Comparison of ENCODE assay signal across 8 cellular contexts in genomic region chr15:38817427-38818155, GRCh38.
DNase-seq lines count a peak whose midpoint lies in the region; ATAC-seq and TF ChIP-seq lines count a peak whose summit lies in the region.

No MANE protein-coding gene starts in this region.

- peak; percentile 93 for ATAC-seq in HG02759 (IDR thresholded peaks at IDR 0.05; ENCODE audit: unreplicated experiment)

- H3K27me3 ChIP-seq in WERI-Rb-1 (ENCODE audit: insufficient read depth, low read depth, severe bottlenecking), result no peaks in the 10 kb centered on the region

- H3K4me3 ChIP-seq in WERI-Rb-1 (ENCODE audit: low read depth, low read length), result no peak overlapping the region

- no peaks in the 10 kb centered on the region for H3K36me3 Mint-ChIP-seq in MCF 10A (ENCODE audit: insufficient read depth, unreplicated experiment)

- no peak overlapping the region for H3K27ac ChIP-seq in WERI-Rb-1

- DNase-seq in NOMO-1 (lab: John Stamatoyannopoulos, UW; ENCODE audit: unreplicated experiment in 2 of 2) (peak; percentile 19 to 41), NOMO-1 treated with dmso at 0.1 percent for 144 hours (lab: John Stamatoyannopoulos, UW; ENCODE audit: unreplicated experiment) (no peak), NCI-H146 treated with DMSO at 0.1 percent for 48 hours (lab: John Stamatoyannopoulos, UW; ENCODE audit: unreplicated experiment) (peak; percentile 1), WERI-Rb-1 (peak; percentile 91), MCF 10A (ENCODE audit: unreplicated experiment) (peak; percentile 85), islet precursor cell (peak; percentile 92)
- DNase-seq in stimulated activated CD4-positive, alpha-beta T cell treated with anti-CD3 and anti-CD28 coated beads, Interleukin-1b, Interleukin-23, amount 100 ng/mL, for 4 hours (ENCODE audit: low read depth in 2 of 2), result peak; percentile 73 to 74

- CTCF ChIA-PET in MCF 10A (lab: Yijun Ruan, JAX), result interaction anchor here (0.6 to 4.0 kb wide), 39 partner anchors 8 to 1042 kb away, joined by 3 to 65 read pairs (median 5); partner anchors contain the start of gene THBS1

- H3K36me3 ChIP-seq in WERI-Rb-1, result no peaks in the 10 kb centered on the region

- intact Hi-C loops in MCF 10A (cut with micrococcal nuclease), result loop anchor here (1.0 kb wide), 5 partner anchors 109 to 940 kb away; no protein-coding TSS in a partner anchor

- H3K9me3 Mint-ChIP-seq in MCF 10A (ENCODE audit: unreplicated experiment), result no peaks in the 10 kb centered on the region

- no TSS peak for BruUV-seq in MCF 10A (replicated peaks; lab: Mats Ljungman, UMichigan)

- no peaks in the 10 kb centered on the region for H3K4me1 Mint-ChIP-seq in MCF 10A (ENCODE audit: insufficient read depth, unreplicated experiment)

- no peak overlapping the region for H3K27ac Mint-ChIP-seq in MCF 10A (ENCODE audit: low read depth, unreplicated experiment)

- H3K27me3 Mint-ChIP-seq in MCF 10A (ENCODE audit: insufficient read depth, unreplicated experiment), result no peaks in the 10 kb centered on the region

- no peaks in the 10 kb centered on the region for H3K9me3 ChIP-seq in WERI-Rb-1 (ENCODE audit: severe bottlenecking)

- POLR2A ChIA-PET in MCF 10A (lab: Yijun Ruan, JAX), result interaction anchor here (1.0 kb wide), 1 partner anchor 762 kb away, joined by 3 read pairs; no protein-coding TSS in a partner anchor

- TF ChIP-seq CTCF in WERI-Rb-1 (IDR thresholded peaks at IDR 0.05; ENCODE audit: low read depth, low read length), result peak; percentile 97
- peak; percentile 100 for TF ChIP-seq CTCF in MCF 10A (IDR thresholded peaks at IDR 0.05; ENCODE audit: unreplicated experiment)

- no peak overlapping the region for H3K4me3 Mint-ChIP-seq in MCF 10A (ENCODE audit: unreplicated experiment)
